In genomic region chr5:100469780-100470179, GRCh38 we compare ENCODE assay signal across 1 cellular context.
TF ChIP-seq lines count a peak whose summit lies in the region.

No MANE protein-coding gene starts in this region.

TF ChIP-seq in GM12878, 131 proteins besides CTCF, POLR2A, EP300 and RAD21 (continued from another document):
- TF ChIP-seq REST (IDR thresholded peaks at IDR 0.05; ENCODE audit: low read depth, low read length) = no peak
- 0 out of 2 replicates have a peak, but pooled peaks have one; percentile 47 for TF ChIP-seq BMI1 (IDR thresholded peaks at IDR 0.05; ENCODE audit: borderline replicate concordance)
- TF ChIP-seq NFIC (IDR thresholded peaks at IDR 0.05; ENCODE audit: low read depth, low read length) = peak; percentile 44; the same call in 1 of the 2 replicates
- TF ChIP-seq ATF2 (IDR thresholded peaks at IDR 0.05; ENCODE audit: low read length) = no peak
- TF ChIP-seq TCF7 (IDR thresholded peaks at IDR 0.05; ENCODE audit: borderline replicate concordance) = peak; percentile 77
- peak; percentile 73 for TF ChIP-seq ATF7 (IDR thresholded peaks at IDR 0.05; ENCODE audit: low read depth)
- peak; percentile 25; the same call in 1 of the 2 replicates for TF ChIP-seq IKZF1 (conservative IDR thresholded peaks at IDR 0.05)
- no peak for TF ChIP-seq POU2F2 (IDR thresholded peaks at IDR 0.05; ENCODE audit: borderline replicate concordance, low read depth, low read length)
- peak; percentile 42; the same call in 1 of the 2 replicates for TF ChIP-seq JUNB (IDR thresholded peaks at IDR 0.05)
- no peak for TF ChIP-seq CBX3 (IDR thresholded peaks at IDR 0.05; ENCODE audit: borderline replicate concordance, low read depth)
- TF ChIP-seq TCF3 (IDR thresholded peaks at IDR 0.05; ENCODE audit: borderline replicate concordance, insufficient read depth, low read depth, low read length) = no peak
- TF ChIP-seq GABPA (IDR thresholded peaks at IDR 0.05; ENCODE audit: low read depth) = no peak
- no peak for TF ChIP-seq PML (IDR thresholded peaks at IDR 0.05; ENCODE audit: low read length)
- no peak for TF ChIP-seq CHD4 (IDR thresholded peaks at IDR 0.05)
- no peak for TF ChIP-seq MYC (IDR thresholded peaks at IDR 0.05; ENCODE audit: insufficient read depth, insufficient read length, insufficient replicate concordance, low read length, severe bottlenecking)
- TF ChIP-seq ZNF592 (IDR thresholded peaks at IDR 0.05) = no peak
- TF ChIP-seq RELB (IDR thresholded peaks at IDR 0.05; ENCODE audit: low read depth) = 0 out of 2 replicates have a peak, but pooled peaks have one; percentile 29
- peak; percentile 74 for TF ChIP-seq ZNF24 (IDR thresholded peaks at IDR 0.05)
- TF ChIP-seq BCL11A (IDR thresholded peaks at IDR 0.05; ENCODE audit: low read depth, low read length) = peak; percentile 75
- no peak for TF ChIP-seq HDAC6 (IDR thresholded peaks at IDR 0.05; ENCODE audit: unreplicated experiment)
- TF ChIP-seq MTA3 (IDR thresholded peaks at IDR 0.05; ENCODE audit: borderline replicate concordance, low read length) = no peak
- 0 out of 2 replicates have a peak, but pooled peaks have one; percentile 32 for TF ChIP-seq PKNOX1 (IDR thresholded peaks at IDR 0.05)
- peak; percentile 99 for TF ChIP-seq MTA2 (IDR thresholded peaks at IDR 0.05; ENCODE audit: low read depth)
- 0 out of 2 replicates have a peak, but pooled peaks have one; percentile 21 for TF ChIP-seq NBN (IDR thresholded peaks at IDR 0.05)
- TF ChIP-seq BACH1 (IDR thresholded peaks at IDR 0.05; ENCODE audit: borderline replicate concordance) = peak; percentile 54; the same call in 1 of the 2 replicates
- no peak for TF ChIP-seq NR2F1 (conservative IDR thresholded peaks at IDR 0.05)
- peak in 1 of 2 experiments; percentile 58; a peak in 2 of 4 replicates for TF ChIP-seq IKZF2 (IDR thresholded peaks at IDR 0.05)
- no peak for TF ChIP-seq PAX5 (IDR thresholded peaks at IDR 0.05; ENCODE audit: borderline replicate concordance, low read depth, low read length)
- no peak for TF ChIP-seq CHD2 (IDR thresholded peaks at IDR 0.05; ENCODE audit: borderline replicate concordance, low read depth, low read length)
- TF ChIP-seq WRNIP1 (IDR thresholded peaks at IDR 0.05; ENCODE audit: borderline replicate concordance, low read depth, low read length) = no peak
